In the genomic region with DNA sequence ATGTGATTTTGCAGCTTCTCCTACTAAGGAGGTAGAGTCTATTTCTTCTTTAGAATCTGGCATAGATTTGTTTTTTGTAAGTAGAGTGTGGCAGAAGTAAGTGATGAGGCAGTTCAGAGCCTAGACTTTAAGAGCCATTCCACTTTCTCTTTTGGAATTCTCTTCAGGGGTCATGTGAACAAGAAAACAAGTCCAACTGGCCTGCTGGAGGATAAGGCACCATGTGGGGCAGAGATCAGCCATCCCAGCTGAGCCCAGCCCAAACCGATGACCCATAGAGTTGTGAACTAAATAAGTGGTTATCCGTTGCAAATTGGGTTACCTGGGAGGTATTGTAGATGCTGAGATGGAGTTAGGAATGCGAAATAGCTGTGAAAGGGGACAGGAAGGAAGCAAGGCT, we compare ENCODE assay signal across 1 cellular context.
A peak's percentile ranks its signal among the peaks of the same experiment; 100 is the strongest.
TF ChIP-seq lines count a peak whose summit lies in the region.

No MANE protein-coding gene starts in this region.

TF ChIP-seq in K562, 482 proteins besides CTCF, POLR2A, EP300 and RAD21 (continued from another document):
- TF ChIP-seq, protein P1, sequence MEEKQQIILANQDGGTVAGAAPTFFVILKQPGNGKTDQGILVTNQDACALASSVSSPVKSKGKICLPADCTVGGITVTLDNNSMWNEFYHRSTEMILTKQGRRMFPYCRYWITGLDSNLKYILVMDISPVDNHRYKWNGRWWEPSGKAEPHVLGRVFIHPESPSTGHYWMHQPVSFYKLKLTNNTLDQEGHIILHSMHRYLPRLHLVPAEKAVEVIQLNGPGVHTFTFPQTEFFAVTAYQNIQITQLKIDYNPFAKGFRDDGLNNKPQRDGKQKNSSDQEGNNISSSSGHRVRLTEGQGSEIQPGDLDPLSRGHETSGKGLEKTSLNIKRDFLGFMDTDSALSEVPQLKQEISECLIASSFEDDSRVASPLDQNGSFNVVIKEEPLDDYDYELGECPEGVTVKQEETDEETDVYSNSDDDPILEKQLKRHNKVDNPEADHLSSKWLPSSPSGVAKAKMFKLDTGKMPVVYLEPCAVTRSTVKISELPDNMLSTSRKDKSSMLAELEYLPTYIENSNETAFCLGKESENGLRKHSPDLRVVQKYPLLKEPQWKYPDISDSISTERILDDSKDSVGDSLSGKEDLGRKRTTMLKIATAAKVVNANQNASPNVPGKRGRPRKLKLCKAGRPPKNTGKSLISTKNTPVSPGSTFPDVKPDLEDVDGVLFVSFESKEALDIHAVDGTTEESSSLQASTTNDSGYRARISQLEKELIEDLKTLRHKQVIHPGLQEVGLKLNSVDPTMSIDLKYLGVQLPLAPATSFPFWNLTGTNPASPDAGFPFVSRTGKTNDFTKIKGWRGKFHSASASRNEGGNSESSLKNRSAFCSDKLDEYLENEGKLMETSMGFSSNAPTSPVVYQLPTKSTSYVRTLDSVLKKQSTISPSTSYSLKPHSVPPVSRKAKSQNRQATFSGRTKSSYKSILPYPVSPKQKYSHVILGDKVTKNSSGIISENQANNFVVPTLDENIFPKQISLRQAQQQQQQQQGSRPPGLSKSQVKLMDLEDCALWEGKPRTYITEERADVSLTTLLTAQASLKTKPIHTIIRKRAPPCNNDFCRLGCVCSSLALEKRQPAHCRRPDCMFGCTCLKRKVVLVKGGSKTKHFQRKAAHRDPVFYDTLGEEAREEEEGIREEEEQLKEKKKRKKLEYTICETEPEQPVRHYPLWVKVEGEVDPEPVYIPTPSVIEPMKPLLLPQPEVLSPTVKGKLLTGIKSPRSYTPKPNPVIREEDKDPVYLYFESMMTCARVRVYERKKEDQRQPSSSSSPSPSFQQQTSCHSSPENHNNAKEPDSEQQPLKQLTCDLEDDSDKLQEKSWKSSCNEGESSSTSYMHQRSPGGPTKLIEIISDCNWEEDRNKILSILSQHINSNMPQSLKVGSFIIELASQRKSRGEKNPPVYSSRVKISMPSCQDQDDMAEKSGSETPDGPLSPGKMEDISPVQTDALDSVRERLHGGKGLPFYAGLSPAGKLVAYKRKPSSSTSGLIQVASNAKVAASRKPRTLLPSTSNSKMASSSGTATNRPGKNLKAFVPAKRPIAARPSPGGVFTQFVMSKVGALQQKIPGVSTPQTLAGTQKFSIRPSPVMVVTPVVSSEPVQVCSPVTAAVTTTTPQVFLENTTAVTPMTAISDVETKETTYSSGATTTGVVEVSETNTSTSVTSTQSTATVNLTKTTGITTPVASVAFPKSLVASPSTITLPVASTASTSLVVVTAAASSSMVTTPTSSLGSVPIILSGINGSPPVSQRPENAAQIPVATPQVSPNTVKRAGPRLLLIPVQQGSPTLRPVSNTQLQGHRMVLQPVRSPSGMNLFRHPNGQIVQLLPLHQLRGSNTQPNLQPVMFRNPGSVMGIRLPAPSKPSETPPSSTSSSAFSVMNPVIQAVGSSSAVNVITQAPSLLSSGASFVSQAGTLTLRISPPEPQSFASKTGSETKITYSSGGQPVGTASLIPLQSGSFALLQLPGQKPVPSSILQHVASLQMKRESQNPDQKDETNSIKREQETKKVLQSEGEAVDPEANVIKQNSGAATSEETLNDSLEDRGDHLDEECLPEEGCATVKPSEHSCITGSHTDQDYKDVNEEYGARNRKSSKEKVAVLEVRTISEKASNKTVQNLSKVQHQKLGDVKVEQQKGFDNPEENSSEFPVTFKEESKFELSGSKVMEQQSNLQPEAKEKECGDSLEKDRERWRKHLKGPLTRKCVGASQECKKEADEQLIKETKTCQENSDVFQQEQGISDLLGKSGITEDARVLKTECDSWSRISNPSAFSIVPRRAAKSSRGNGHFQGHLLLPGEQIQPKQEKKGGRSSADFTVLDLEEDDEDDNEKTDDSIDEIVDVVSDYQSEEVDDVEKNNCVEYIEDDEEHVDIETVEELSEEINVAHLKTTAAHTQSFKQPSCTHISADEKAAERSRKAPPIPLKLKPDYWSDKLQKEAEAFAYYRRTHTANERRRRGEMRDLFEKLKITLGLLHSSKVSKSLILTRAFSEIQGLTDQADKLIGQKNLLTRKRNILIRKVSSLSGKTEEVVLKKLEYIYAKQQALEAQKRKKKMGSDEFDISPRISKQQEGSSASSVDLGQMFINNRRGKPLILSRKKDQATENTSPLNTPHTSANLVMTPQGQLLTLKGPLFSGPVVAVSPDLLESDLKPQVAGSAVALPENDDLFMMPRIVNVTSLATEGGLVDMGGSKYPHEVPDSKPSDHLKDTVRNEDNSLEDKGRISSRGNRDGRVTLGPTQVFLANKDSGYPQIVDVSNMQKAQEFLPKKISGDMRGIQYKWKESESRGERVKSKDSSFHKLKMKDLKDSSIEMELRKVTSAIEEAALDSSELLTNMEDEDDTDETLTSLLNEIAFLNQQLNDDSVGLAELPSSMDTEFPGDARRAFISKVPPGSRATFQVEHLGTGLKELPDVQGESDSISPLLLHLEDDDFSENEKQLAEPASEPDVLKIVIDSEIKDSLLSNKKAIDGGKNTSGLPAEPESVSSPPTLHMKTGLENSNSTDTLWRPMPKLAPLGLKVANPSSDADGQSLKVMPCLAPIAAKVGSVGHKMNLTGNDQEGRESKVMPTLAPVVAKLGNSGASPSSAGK (IDR thresholded peaks at IDR 0.05) = peak; percentile 43; the same call in 1 of the 2 replicates
- TF ChIP-seq FOXK2 (conservative IDR thresholded peaks at IDR 0.05 in 1 of 2, IDR thresholded peaks at IDR 0.05 in 1 of 2; ENCODE audit: low read depth in 2 of 2) = 0 out of 4 replicates have a peak, but pooled peaks of 1 of the 2 experiments have one; percentile 9
